18 cellular contexts compared by ENCODE assay signal in the genomic region with DNA sequence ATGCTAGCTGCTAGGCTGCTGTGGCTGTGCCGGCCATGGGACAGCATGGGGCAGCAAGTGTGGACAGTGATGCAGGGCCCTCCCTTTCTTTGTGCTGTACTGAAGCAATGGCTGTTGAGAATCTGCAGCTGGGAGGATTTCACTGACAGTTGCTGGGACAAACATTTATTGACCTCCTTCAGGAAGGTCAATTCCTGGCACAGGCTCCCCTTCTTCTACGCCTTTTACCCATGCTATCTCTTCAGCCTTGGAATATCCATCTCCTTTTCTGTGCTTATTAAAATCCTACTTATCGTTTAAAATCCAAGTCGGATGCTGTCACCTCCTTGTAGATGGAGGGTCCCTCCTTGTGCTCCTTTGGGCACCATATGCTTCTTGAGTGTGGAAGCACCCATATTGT.
DNase-seq lines count a peak whose midpoint lies in the region; ATAC-seq and TF ChIP-seq lines count a peak whose summit lies in the region.
"Had no signal": no experiment of that assay in that cellular context is flagged by ENCODE, and none has a peak within 500 bp of the region (broad histone marks: within the 10 kb centered on the region; RNA-seq: fewer than 3 reads in every experiment).

No MANE protein-coding gene starts in this region.

- H3K4me3 ChIP-seq in right atrium auricular region: no peak overlapping the region
- no peak overlapping the region for H3K4me3 ChIP-seq in coronary artery
- H3K4me3 ChIP-seq in mucosa of descending colon: no peak overlapping the region
- H3K4me3 ChIP-seq in upper lobe of left lung: no peak overlapping the region
- H3K4me3 ChIP-seq in thyroid gland (replicated peaks in 1 of 3): no peak overlapping the region
- H3K4me3 ChIP-seq: ovary, spleen, uterus had no signal

- no peaks in the 10 kb centered on the region for H3K4me1 ChIP-seq in right atrium auricular region
- H3K4me1 ChIP-seq in mucosa of descending colon (ENCODE audit: low read depth): no peaks in the 10 kb centered on the region
- peaks cover 13 to 47% (median 28%) of the 10 kb centered on the region in 4 donors for H3K4me1 ChIP-seq in upper lobe of left lung
- H3K4me1 ChIP-seq in thyroid gland: peaks cover 0 to 24% of the 10 kb centered on the region in 2 donors
- H3K4me1 ChIP-seq: spleen had no signal

- intact Hi-C loops in Right ventricle myocardium superior (cut with DNase I) (no loop called here), mucosa of descending colon (cut with DNase I, micrococcal nuclease) (no loop called here), thyroid gland (cut with DNase I) (no loop called here)

- H3K27ac ChIP-seq in right atrium auricular region (peak overlapping the region in 1 of 2 donors; percentile 53), coronary artery (peak overlapping the region; percentile 60 to 82), upper lobe of left lung (peak overlapping the region; percentile 31 to 81 (median 62)), thyroid gland (peak overlapping the region in 1 of 3 donors; percentile 18)
- H3K27ac ChIP-seq: HL-60, ovary, spleen, uterus had no signal

- no peaks in the 10 kb centered on the region for H3K9me3 ChIP-seq in right atrium auricular region
- no peaks in the 10 kb centered on the region for H3K9me3 ChIP-seq in mucosa of descending colon
- H3K9me3 ChIP-seq in upper lobe of left lung: no peaks in the 10 kb centered on the region
- no peaks in the 10 kb centered on the region for H3K9me3 ChIP-seq in thyroid gland
- H3K9me3 ChIP-seq: ovary, spleen, uterus had no signal

- WGBS in upper lobe of left lung, 2 donors: 76 to 87% methylated on average over 4 of the region's 4 CpGs
- 93 to 98% methylated on average over 4 of the region's 4 CpGs for WGBS in thyroid gland, 2 donors

- peak; percentile 39 for ATAC-seq in Right ventricle myocardium superior (ENCODE audit: poor library complexity)
- peak; percentile 21 for ATAC-seq in mucosa of descending colon
- peak in 1 of 2 donors; percentile 46 for ATAC-seq in upper lobe of left lung (ENCODE audit: low FRiP score in 2 of 2)
- ATAC-seq: activated CD4-positive, CD25-positive, alpha-beta regulatory T cell treated with anti-CD3 and anti-CD28 coated beads, Interleukin-2, amount 50 U/mL, for 24 hours; CD8-positive, alpha-beta T cell; stimulated activated effector memory CD8-positive, alpha-beta T cell treated with anti-CD3 and anti-CD28 coated beads, Interleukin-12 subunit alpha, Interleukin-12 subunit beta, amount 100 ng/mL, for 72 hours had no signal

- TF ChIP-seq EP300 in upper lobe of left lung (IDR thresholded peaks at IDR 0.05): no peak

- TF ChIP-seq POLR2A in upper lobe of left lung (IDR thresholded peaks at IDR 0.05) (no peak), thyroid gland (IDR thresholded peaks at IDR 0.05) (no peak)

- DNase-seq in Right ventricle myocardium superior (no peak), right atrium auricular region (ENCODE audit: low spot score) (no peak), coronary artery (ENCODE audit: low spot score) (no peak), mucosa of descending colon (peak in 1 of 3 donors; percentile 10), upper lobe of left lung (peak in 1 of 2 donors; percentile 6), thyroid gland (no peak), ACHN (no peak), MV-4-11 (lab: John Stamatoyannopoulos, UW) (no peak)
- DNase-seq: activated effector memory CD4-positive, alpha-beta T cell treated with Interleukin-2 at 50 U/mL for 16 hours; CD8-positive, alpha-beta T cell; NCI-H1105 treated with DMSO at 0.1 percent for 48 hours; NCI-H2171; spleen; uterus had no signal

- TF ChIP-seq CTCF in right atrium auricular region (IDR thresholded peaks at IDR 0.05): no peak
- TF ChIP-seq CTCF in coronary artery (IDR thresholded peaks at IDR 0.05): no peak
- TF ChIP-seq CTCF in mucosa of descending colon (IDR thresholded peaks at IDR 0.05): no peak
- no peak for TF ChIP-seq CTCF in upper lobe of left lung (IDR thresholded peaks at IDR 0.05)
- no peak for TF ChIP-seq CTCF in thyroid gland (IDR thresholded peaks at IDR 0.05)

- H3K36me3 ChIP-seq in right atrium auricular region (no peaks in the 10 kb centered on the region), mucosa of descending colon (ENCODE audit: low read depth) (no peaks in the 10 kb centered on the region), upper lobe of left lung (no peaks in the 10 kb centered on the region), thyroid gland (no peaks in the 10 kb centered on the region)
- H3K36me3 ChIP-seq: ovary, spleen, uterus had no signal

- in situ Hi-C loops in ACHN (cut with HindIII; ENCODE audit: low pct_ligation_motif_present, low pct_unique_long_range_greater_than_20kb, low sequenced_read_pairs): no loop called here

- no peaks in the 10 kb centered on the region for H3K27me3 ChIP-seq in right atrium auricular region
- no peaks in the 10 kb centered on the region for H3K27me3 ChIP-seq in upper lobe of left lung
- H3K27me3 ChIP-seq in thyroid gland: no peaks in the 10 kb centered on the region
- H3K27me3 ChIP-seq: ovary, uterus had no signal
